ENCODE assay signal across 8 cellular contexts in genomic region chr1:28329395-28330153, GRCh38. TPM values are rescaled to one million over a fixed set of nuclear protein-coding genes. Genes with fewer than 3 reads are reported as not detected.
DNase-seq lines count a peak whose midpoint lies in the region; ATAC-seq and TF ChIP-seq lines count a peak whose summit lies in the region.

No MANE protein-coding gene starts in this region.

- H3F3A ChIP-seq in GM23248 (ENCODE audit: insufficient read depth), result no peaks in the 10 kb centered on the region

- peak overlapping the region; percentile 94 for H3K9ac ChIP-seq in GM23248

- peak overlapping the region; percentile 99 for H2AFZ ChIP-seq in GM23248

- H3K27ac Mint-ChIP-seq in T-cell (peak overlapping the region; percentile 97 to 98), memory B cell (peak overlapping the region; percentile 94)

- DNase-seq in GM23248 (peak; percentile 67), T-cell (peak in 11 of 34 experiments; percentile 5 to 47 (median 21)), cerebellar cortex (ENCODE audit: low spot score) (peak; percentile 17), memory B cell (ENCODE audit: low spot score in 2 of 2) (peak; percentile 48 to 58), SHP77 treated with DMSO at 0.1 percent for 48 hours (lab: John Stamatoyannopoulos, UW) (no peak)
- peak; percentile 6 to 25 for DNase-seq in stimulated activated CD8-positive, alpha-beta memory T cell treated with anti-CD3 and anti-CD28 coated beads, Interleukin-2, amount 100 ng/mL, for 48 hours (ENCODE audit: low read depth in 2 of 2)

- peak in 2 of 4 experiments; percentile 7 to 8 for ATAC-seq in T-cell (replicated peaks in 1 of 4)
- ATAC-seq in memory B cell (ENCODE audit: low read depth), result peak; percentile 24
- no peak for ATAC-seq in HG03469 (IDR thresholded peaks at IDR 0.05; ENCODE audit: unreplicated experiment)

- no peaks in the 10 kb centered on the region for H3K27me3 ChIP-seq in GM23248 (replicated peaks; ENCODE audit: insufficient read depth)

- H3K27me3 Mint-ChIP-seq in T-cell (no peaks in the 10 kb centered on the region), memory B cell (no peaks in the 10 kb centered on the region)

- 31 to 33% methylated on average over 29 of the region's 29 CpGs for WGBS in GM23248 (ENCODE audit: low coverage in 1 of 2, low lambda C conversion rate in 2 of 2, missing lambda C conversion rate in 2 of 2), 2 experiments

- no peaks in the 10 kb centered on the region for H4K20me1 ChIP-seq in GM23248 (ENCODE audit: insufficient read depth)

- H3K9me3 Mint-ChIP-seq in T-cell, result no peaks in the 10 kb centered on the region
- H3K9me3 Mint-ChIP-seq in memory B cell, result no peaks in the 10 kb centered on the region

- H3K4me2 ChIP-seq in GM23248 (ENCODE audit: unreplicated experiment), result peak overlapping the region; percentile 88

- H3K4me1 ChIP-seq in GM23248 (ENCODE audit: insufficient read depth), result peaks cover 7% of the 10 kb centered on the region

- peaks cover 10% of the 10 kb centered on the region for H3K79me2 ChIP-seq in GM23248 (ENCODE audit: insufficient read depth)

- H3K27ac ChIP-seq in 22Rv1 (peak overlapping the region; percentile 95), GM23248 (peak overlapping the region; percentile 72)

- CTCF ChIA-PET in T-cell (lab: Charles Lee), result interaction anchor here (0.7 to 1.4 kb wide), 9 partner anchors 29 to 1971 kb away, joined by 3 to 17 read pairs (median 4); partner anchors contain the start of gene TAF12 (in 1 of the 2)

- H3K36me3 Mint-ChIP-seq in T-cell (peaks cover 27% of the 10 kb centered on the region), memory B cell (peaks cover 18% of the 10 kb centered on the region)

- no peak for TF ChIP-seq CTCF in 22Rv1 (IDR thresholded peaks at IDR 0.05)

- H3K4me1 Mint-ChIP-seq in T-cell (peaks cover 38 to 45% (median 42%) of the 10 kb centered on the region in 3 donors), memory B cell (peaks cover 20% of the 10 kb centered on the region)

- peaks cover 10% of the 10 kb centered on the region; the same call in 1 of the 2 replicates for H3K36me3 ChIP-seq in GM23248 (ENCODE audit: low read depth)

- peak overlapping the region; percentile 89 for H3K4me3 ChIP-seq in GM23248

- H3K9me2 ChIP-seq in GM23248 (ENCODE audit: insufficient read depth), result no peaks in the 10 kb centered on the region

- POLR2A ChIA-PET in T-cell (lab: Charles Lee), result interaction anchor here (0.7 to 1.7 kb wide), 8 partner anchors 81 to 592 kb away, joined by 5 to 21 read pairs (median 12); partner anchors contain the start of genes ATP5IF1 (in 1 of the 2) and RCC1 (in 1 of the 2)

- in situ Hi-C loops in GM23248 (cut with MboI), result no loop called here

- H3K4me3 Mint-ChIP-seq in T-cell (peak overlapping the region; percentile 93 to 97 (median 95)), memory B cell (peak overlapping the region; percentile 86)

- no peaks in the 10 kb centered on the region for H3K9me3 ChIP-seq in GM23248 (ENCODE audit: low read depth)

RNA-seq across cellular contexts. Expression of gene MED18, which starts 0.7 kb away (rescaled TPM):
- 8.1 and 10.9 TPM in 2 replicates for total RNA-seq in GM23248 (2014; rRNA removed; shearing (Covaris generic))
- 11.6 and 12.4 TPM in 2 replicates for polyA plus RNA-seq in GM23248 (2016; fragmentation: Nextera tagmentation; extraction: Ambion mirVana)
- total RNA-seq in T-cell, result 10 to 100 TPM in 3 of 5 donors, 1 to 10 TPM in 2; 3.9 to 16.3 (median 12.5) TPM

RNA-seq across cellular contexts. Expression of gene PHACTR4, which starts 40.0 kb away (rescaled TPM):
- total RNA-seq in GM23248 (2014; rRNA removed; shearing (Covaris generic)), result 3.0 and 5.2 TPM in 2 replicates
- 14.3 and 14.7 TPM in 2 replicates for polyA plus RNA-seq in GM23248 (2016; fragmentation: Nextera tagmentation; extraction: Ambion mirVana)
- 10 to 100 TPM; 25.5 to 32.6 (median 31.1) TPM for total RNA-seq in T-cell
